ENCODE assay signal across 8 cellular contexts in genomic region chr4:44448548-44449443, GRCh38. TPM values are rescaled to one million over a fixed set of nuclear protein-coding genes. Genes with fewer than 3 reads are reported as not detected.
A peak's percentile ranks its signal among the peaks of the same experiment; 100 is the strongest.
DNase-seq lines count a peak whose midpoint lies in the region; ATAC-seq and TF ChIP-seq lines count a peak whose summit lies in the region.

Gene KCTD8, minus strand, starts transcription at chr4:44448809.

- peak; percentile 54 for TF ChIP-seq CTCF in parathyroid adenoma (IDR thresholded peaks at IDR 0.05)

- no peaks in the 10 kb centered on the region for H3K79me2 ChIP-seq in parathyroid adenoma

- WGBS in urinary bladder, result under 1% methylated on average over 71 of the region's 71 CpGs

- peak within 1 kb of the TSS; percentile 83 for H2AFZ ChIP-seq in parathyroid adenoma

- H3K4me1 ChIP-seq in parathyroid adenoma (no peaks in the 10 kb centered on the region), urinary bladder (ENCODE audit: insufficient read depth) (peaks cover 3% of the 10 kb centered on the region)

- no peak within 1 kb of the TSS for H3K9ac ChIP-seq in parathyroid adenoma

- no peaks in the 10 kb centered on the region for H3K27me3 ChIP-seq in parathyroid adenoma (ENCODE audit: control insufficient read depth, insufficient read depth, low read length)

- peak; percentile 99 for ATAC-seq in GM21737 (IDR thresholded peaks at IDR 0.05; ENCODE audit: unreplicated experiment)
- ATAC-seq in left cardiac atrium, result peak; percentile 90 to 96

- peak within 1 kb of the TSS; percentile 98 for H3K4me2 ChIP-seq in parathyroid adenoma (ENCODE audit: low read length)

- H3K4me3 ChIP-seq in Jurkat, Clone E6-1 (ENCODE audit: low read length), result peak within 1 kb of the TSS; percentile 21
- H3K4me3 ChIP-seq in parathyroid adenoma (ENCODE audit: low read depth, low read length) (peak within 1 kb of the TSS; percentile 73), urinary bladder (ENCODE audit: low read depth, low read length) (peak within 1 kb of the TSS; percentile 36)

- H3K9me3 ChIP-seq in parathyroid adenoma (ENCODE audit: control insufficient read depth, low read length), result no peaks in the 10 kb centered on the region

- intact Hi-C loops in left cardiac atrium (cut with DNase I), result no loop called here

- DNase-seq in ELF-1 (ENCODE audit: low read depth, low spot score) (peak; percentile 99), SHP77 treated with DMSO at 0.1 percent for 48 hours (lab: John Stamatoyannopoulos, UW) (peak; percentile 54), amygdala (lab: John Stamatoyannopoulos, UW) (peak in 55 of 56 donors; percentile 33 to 98 (median 91)), left cardiac atrium (peak; percentile 87)
- peak; percentile 73 for DNase-seq in Jurkat, Clone E6-1 (ENCODE audit: low read depth, low spot score)

- H3K27ac ChIP-seq in parathyroid adenoma, result peak within 1 kb of the TSS; percentile 64
- H3K27ac ChIP-seq in urinary bladder (ENCODE audit: low read depth), result no peak within 1 kb of the TSS

- H3K36me3 ChIP-seq in parathyroid adenoma (ENCODE audit: control insufficient read depth, insufficient read depth, low read length) (no peaks in the 10 kb centered on the region), urinary bladder (ENCODE audit: insufficient read depth) (no peaks in the 10 kb centered on the region)

RNA-seq across cellular contexts. Expression of gene KCTD8, which starts in this region (rescaled TPM):
- not detected for polyA plus RNA-seq in Jurkat, Clone E6-1 (2012; ENCODE audit: insufficient read depth, insufficient read length)
- under 1 TPM; 0.12 to 0.18 TPM for total RNA-seq in left cardiac atrium
- 0.26 TPM for total RNA-seq in urinary bladder
- polyA plus RNA-seq in urinary bladder, result 0.13 TPM

Comparison
In these comparisons a context has a peak if more than half of its experiments do, and no peak if none do; other contexts are left out.
1. Peak in DNase-seq and ATAC-seq in left cardiac atrium; RNA of the gene not detected or under 1 TPM.
2. H3K4me3 ChIP-seq: peak in every context shown above with its lines; median percentile 73 in parathyroid adenoma; 36 in urinary bladder; 21 in Jurkat, Clone E6-1.